Comparison of ENCODE assay signal across 1 cellular context in the genomic region with DNA sequence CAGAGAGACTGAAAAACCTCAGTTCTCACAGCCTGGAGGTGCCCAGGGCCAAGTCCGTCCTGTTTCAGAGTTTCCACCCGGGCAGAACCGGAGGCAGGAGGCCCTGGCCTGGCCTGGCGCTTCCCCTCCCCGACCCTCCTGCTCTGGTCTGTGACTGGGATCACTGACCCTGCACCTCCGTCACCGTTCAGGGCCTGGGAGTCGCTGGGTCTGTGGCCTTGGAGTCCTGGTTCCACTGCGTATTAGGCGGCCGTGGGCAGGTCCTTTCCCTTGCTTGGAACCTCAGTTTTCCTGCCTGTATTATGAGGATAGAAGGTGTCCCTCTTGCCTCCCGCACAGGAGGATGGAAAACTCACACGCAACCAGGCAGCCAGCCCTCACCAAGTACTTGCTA.
TF ChIP-seq lines count a peak whose summit lies in the region.

No MANE protein-coding gene starts in this region.

TF ChIP-seq in HepG2, 621 proteins besides CTCF, POLR2A, EP300 and RAD21 (continued from another document and continues in another):
- TF ChIP-seq ZNF674 (CRISPR knock-in tag; IDR thresholded peaks at IDR 0.05; ENCODE audit: low read depth) (no peak), HNF4G (IDR thresholded peaks at IDR 0.05; ENCODE audit: borderline replicate concordance, low read depth, low read length) (no peak), HNF4G (CRISPR knock-in tag; IDR thresholded peaks at IDR 0.05; ENCODE audit: borderline replicate concordance, low read depth) (no peak), NAIF1 (CRISPR knock-in tag; IDR thresholded peaks at IDR 0.05; ENCODE audit: borderline replicate concordance) (no peak), ZSCAN21 (CRISPR knock-in tag; IDR thresholded peaks at IDR 0.05; ENCODE audit: borderline replicate concordance) (no peak), SIN3B (IDR thresholded peaks at IDR 0.05; ENCODE audit: low read length) (no peak), ZNF44 (CRISPR knock-in tag; IDR thresholded peaks at IDR 0.05) (no peak), SALL2 (CRISPR knock-in tag; IDR thresholded peaks at IDR 0.05) (no peak), ZNF432 (CRISPR knock-in tag; IDR thresholded peaks at IDR 0.05; ENCODE audit: borderline replicate concordance) (no peak), ZNF207 (IDR thresholded peaks at IDR 0.05; ENCODE audit: borderline replicate concordance) (no peak), SP4 (CRISPR knock-in tag; IDR thresholded peaks at IDR 0.05) (no peak), MEIS2 (CRISPR knock-in tag; IDR thresholded peaks at IDR 0.05) (0 out of 2 replicates have a peak, but pooled peaks have one; percentile 35), SIN3A (IDR thresholded peaks at IDR 0.05; ENCODE audit: borderline replicate concordance, low read depth, low read length) (no peak), ZFP62 (CRISPR knock-in tag; IDR thresholded peaks at IDR 0.05) (no peak), ZNF430 (CRISPR knock-in tag; IDR thresholded peaks at IDR 0.05) (no peak), ZFP82 (CRISPR knock-in tag; IDR thresholded peaks at IDR 0.05; ENCODE audit: borderline replicate concordance) (0 out of 2 replicates have a peak, but pooled peaks have one; percentile 18), MIER2 (CRISPR knock-in tag; IDR thresholded peaks at IDR 0.05) (no peak), CHD2 (IDR thresholded peaks at IDR 0.05; ENCODE audit: low read depth, low read length) (no peak), ZNF563 (CRISPR knock-in tag; IDR thresholded peaks at IDR 0.05) (no peak), SMARCC2 (IDR thresholded peaks at IDR 0.05) (no peak), KLF13 (CRISPR knock-in tag; IDR thresholded peaks at IDR 0.05) (no peak), TAF1 (CRISPR knock-in tag; IDR thresholded peaks at IDR 0.05) (no peak), TEAD2 (CRISPR knock-in tag; IDR thresholded peaks at IDR 0.05) (no peak), KDM1A (CRISPR knock-in tag; IDR thresholded peaks at IDR 0.05) (no peak)
- TF ChIP-seq, protein P1, sequence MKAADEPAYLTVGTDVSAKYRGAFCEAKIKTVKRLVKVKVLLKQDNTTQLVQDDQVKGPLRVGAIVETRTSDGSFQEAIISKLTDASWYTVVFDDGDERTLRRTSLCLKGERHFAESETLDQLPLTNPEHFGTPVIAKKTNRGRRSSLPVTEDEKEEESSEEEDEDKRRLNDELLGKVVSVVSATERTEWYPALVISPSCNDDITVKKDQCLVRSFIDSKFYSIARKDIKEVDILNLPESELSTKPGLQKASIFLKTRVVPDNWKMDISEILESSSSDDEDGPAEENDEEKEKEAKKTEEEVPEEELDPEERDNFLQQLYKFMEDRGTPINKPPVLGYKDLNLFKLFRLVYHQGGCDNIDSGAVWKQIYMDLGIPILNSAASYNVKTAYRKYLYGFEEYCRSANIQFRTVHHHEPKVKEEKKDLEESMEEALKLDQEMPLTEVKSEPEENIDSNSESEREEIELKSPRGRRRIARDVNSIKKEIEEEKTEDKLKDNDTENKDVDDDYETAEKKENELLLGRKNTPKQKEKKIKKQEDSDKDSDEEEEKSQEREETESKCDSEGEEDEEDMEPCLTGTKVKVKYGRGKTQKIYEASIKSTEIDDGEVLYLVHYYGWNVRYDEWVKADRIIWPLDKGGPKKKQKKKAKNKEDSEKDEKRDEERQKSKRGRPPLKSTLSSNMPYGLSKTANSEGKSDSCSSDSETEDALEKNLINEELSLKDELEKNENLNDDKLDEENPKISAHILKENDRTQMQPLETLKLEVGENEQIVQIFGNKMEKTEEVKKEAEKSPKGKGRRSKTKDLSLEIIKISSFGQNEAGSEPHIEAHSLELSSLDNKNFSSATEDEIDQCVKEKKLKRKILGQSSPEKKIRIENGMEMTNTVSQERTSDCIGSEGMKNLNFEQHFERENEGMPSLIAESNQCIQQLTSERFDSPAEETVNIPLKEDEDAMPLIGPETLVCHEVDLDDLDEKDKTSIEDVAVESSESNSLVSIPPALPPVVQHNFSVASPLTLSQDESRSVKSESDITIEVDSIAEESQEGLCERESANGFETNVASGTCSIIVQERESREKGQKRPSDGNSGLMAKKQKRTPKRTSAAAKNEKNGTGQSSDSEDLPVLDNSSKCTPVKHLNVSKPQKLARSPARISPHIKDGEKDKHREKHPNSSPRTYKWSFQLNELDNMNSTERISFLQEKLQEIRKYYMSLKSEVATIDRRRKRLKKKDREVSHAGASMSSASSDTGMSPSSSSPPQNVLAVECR (CRISPR knock-in tag; IDR thresholded peaks at IDR 0.05; ENCODE audit: borderline replicate concordance), result no peak
- TF ChIP-seq, protein P2, sequence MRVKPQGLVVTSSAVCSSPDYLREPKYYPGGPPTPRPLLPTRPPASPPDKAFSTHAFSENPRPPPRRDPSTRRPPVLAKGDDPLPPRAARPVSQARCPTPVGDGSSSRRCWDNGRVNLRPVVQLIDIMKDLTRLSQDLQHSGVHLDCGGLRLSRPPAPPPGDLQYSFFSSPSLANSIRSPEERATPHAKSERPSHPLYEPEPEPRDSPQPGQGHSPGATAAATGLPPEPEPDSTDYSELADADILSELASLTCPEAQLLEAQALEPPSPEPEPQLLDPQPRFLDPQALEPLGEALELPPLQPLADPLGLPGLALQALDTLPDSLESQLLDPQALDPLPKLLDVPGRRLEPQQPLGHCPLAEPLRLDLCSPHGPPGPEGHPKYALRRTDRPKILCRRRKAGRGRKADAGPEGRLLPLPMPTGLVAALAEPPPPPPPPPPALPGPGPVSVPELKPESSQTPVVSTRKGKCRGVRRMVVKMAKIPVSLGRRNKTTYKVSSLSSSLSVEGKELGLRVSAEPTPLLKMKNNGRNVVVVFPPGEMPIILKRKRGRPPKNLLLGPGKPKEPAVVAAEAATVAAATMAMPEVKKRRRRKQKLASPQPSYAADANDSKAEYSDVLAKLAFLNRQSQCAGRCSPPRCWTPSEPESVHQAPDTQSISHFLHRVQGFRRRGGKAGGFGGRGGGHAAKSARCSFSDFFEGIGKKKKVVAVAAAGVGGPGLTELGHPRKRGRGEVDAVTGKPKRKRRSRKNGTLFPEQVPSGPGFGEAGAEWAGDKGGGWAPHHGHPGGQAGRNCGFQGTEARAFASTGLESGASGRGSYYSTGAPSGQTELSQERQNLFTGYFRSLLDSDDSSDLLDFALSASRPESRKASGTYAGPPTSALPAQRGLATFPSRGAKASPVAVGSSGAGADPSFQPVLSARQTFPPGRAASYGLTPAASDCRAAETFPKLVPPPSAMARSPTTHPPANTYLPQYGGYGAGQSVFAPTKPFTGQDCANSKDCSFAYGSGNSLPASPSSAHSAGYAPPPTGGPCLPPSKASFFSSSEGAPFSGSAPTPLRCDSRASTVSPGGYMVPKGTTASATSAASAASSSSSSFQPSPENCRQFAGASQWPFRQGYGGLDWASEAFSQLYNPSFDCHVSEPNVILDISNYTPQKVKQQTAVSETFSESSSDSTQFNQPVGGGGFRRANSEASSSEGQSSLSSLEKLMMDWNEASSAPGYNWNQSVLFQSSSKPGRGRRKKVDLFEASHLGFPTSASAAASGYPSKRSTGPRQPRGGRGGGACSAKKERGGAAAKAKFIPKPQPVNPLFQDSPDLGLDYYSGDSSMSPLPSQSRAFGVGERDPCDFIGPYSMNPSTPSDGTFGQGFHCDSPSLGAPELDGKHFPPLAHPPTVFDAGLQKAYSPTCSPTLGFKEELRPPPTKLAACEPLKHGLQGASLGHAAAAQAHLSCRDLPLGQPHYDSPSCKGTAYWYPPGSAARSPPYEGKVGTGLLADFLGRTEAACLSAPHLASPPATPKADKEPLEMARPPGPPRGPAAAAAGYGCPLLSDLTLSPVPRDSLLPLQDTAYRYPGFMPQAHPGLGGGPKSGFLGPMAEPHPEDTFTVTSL (CRISPR knock-in tag; IDR thresholded peaks at IDR 0.05; ENCODE audit: borderline replicate concordance), result 0 out of 2 replicates have a peak, but pooled peaks have one; percentile 45
- TF ChIP-seq, protein P3, sequence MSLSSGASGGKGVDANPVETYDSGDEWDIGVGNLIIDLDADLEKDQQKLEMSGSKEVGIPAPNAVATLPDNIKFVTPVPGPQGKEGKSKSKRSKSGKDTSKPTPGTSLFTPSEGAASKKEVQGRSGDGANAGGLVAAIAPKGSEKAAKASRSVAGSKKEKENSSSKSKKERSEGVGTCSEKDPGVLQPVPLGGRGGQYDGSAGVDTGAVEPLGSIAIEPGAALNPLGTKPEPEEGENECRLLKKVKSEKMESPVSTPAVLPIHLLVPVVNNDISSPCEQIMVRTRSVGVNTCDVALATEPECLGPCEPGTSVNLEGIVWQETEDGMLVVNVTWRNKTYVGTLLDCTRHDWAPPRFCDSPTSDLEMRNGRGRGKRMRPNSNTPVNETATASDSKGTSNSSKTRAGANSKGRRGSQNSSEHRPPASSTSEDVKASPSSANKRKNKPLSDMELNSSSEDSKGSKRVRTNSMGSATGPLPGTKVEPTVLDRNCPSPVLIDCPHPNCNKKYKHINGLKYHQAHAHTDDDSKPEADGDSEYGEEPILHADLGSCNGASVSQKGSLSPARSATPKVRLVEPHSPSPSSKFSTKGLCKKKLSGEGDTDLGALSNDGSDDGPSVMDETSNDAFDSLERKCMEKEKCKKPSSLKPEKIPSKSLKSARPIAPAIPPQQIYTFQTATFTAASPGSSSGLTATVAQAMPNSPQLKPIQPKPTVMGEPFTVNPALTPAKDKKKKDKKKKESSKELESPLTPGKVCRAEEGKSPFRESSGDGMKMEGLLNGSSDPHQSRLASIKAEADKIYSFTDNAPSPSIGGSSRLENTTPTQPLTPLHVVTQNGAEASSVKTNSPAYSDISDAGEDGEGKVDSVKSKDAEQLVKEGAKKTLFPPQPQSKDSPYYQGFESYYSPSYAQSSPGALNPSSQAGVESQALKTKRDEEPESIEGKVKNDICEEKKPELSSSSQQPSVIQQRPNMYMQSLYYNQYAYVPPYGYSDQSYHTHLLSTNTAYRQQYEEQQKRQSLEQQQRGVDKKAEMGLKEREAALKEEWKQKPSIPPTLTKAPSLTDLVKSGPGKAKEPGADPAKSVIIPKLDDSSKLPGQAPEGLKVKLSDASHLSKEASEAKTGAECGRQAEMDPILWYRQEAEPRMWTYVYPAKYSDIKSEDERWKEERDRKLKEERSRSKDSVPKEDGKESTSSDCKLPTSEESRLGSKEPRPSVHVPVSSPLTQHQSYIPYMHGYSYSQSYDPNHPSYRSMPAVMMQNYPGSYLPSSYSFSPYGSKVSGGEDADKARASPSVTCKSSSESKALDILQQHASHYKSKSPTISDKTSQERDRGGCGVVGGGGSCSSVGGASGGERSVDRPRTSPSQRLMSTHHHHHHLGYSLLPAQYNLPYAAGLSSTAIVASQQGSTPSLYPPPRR (CRISPR knock-in tag; IDR thresholded peaks at IDR 0.05; ENCODE audit: borderline replicate concordance), result no peak
- TF ChIP-seq, protein P4, sequence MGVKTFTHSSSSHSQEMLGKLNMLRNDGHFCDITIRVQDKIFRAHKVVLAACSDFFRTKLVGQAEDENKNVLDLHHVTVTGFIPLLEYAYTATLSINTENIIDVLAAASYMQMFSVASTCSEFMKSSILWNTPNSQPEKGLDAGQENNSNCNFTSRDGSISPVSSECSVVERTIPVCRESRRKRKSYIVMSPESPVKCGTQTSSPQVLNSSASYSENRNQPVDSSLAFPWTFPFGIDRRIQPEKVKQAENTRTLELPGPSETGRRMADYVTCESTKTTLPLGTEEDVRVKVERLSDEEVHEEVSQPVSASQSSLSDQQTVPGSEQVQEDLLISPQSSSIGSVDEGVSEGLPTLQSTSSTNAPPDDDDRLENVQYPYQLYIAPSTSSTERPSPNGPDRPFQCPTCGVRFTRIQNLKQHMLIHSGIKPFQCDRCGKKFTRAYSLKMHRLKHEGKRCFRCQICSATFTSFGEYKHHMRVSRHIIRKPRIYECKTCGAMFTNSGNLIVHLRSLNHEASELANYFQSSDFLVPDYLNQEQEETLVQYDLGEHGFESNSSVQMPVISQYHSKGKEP (CRISPR knock-in tag; IDR thresholded peaks at IDR 0.05), result no peak
- TF ChIP-seq, protein P5, sequence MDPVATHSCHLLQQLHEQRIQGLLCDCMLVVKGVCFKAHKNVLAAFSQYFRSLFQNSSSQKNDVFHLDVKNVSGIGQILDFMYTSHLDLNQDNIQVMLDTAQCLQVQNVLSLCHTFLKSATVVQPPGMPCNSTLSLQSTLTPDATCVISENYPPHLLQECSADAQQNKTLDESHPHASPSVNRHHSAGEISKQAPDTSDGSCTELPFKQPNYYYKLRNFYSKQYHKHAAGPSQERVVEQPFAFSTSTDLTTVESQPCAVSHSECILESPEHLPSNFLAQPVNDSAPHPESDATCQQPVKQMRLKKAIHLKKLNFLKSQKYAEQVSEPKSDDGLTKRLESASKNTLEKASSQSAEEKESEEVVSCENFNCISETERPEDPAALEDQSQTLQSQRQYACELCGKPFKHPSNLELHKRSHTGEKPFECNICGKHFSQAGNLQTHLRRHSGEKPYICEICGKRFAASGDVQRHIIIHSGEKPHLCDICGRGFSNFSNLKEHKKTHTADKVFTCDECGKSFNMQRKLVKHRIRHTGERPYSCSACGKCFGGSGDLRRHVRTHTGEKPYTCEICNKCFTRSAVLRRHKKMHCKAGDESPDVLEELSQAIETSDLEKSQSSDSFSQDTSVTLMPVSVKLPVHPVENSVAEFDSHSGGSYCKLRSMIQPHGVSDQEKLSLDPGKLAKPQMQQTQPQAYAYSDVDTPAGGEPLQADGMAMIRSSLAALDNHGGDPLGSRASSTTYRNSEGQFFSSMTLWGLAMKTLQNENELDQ (CRISPR knock-in tag; IDR thresholded peaks at IDR 0.05; ENCODE audit: borderline replicate concordance), result no peak
- TF ChIP-seq, protein P6, sequence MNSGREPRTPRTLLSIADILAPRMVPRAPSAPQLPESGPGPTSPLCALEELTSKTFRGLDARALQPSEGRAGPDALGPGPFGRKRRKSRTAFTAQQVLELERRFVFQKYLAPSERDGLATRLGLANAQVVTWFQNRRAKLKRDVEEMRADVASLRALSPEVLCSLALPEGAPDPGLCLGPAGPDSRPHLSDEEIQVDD (CRISPR knock-in tag; IDR thresholded peaks at IDR 0.05; ENCODE audit: borderline replicate concordance), result no peak
- TF ChIP-seq, protein P7, sequence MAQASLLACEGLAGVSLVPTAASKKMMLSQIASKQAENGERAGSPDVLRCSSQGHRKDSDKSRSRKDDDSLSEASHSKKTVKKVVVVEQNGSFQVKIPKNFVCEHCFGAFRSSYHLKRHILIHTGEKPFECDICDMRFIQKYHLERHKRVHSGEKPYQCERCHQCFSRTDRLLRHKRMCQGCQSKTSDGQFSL (CRISPR knock-in tag; IDR thresholded peaks at IDR 0.05), result no peak
- TF ChIP-seq, protein P8, sequence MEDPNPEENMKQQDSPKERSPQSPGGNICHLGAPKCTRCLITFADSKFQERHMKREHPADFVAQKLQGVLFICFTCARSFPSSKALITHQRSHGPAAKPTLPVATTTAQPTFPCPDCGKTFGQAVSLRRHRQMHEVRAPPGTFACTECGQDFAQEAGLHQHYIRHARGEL (CRISPR knock-in tag; IDR thresholded peaks at IDR 0.05), result no peak
- TF ChIP-seq, protein P9, sequence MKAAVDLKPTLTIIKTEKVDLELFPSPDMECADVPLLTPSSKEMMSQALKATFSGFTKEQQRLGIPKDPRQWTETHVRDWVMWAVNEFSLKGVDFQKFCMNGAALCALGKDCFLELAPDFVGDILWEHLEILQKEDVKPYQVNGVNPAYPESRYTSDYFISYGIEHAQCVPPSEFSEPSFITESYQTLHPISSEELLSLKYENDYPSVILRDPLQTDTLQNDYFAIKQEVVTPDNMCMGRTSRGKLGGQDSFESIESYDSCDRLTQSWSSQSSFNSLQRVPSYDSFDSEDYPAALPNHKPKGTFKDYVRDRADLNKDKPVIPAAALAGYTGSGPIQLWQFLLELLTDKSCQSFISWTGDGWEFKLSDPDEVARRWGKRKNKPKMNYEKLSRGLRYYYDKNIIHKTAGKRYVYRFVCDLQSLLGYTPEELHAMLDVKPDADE (CRISPR knock-in tag; IDR thresholded peaks at IDR 0.05), result no peak
- TF ChIP-seq, protein P10, sequence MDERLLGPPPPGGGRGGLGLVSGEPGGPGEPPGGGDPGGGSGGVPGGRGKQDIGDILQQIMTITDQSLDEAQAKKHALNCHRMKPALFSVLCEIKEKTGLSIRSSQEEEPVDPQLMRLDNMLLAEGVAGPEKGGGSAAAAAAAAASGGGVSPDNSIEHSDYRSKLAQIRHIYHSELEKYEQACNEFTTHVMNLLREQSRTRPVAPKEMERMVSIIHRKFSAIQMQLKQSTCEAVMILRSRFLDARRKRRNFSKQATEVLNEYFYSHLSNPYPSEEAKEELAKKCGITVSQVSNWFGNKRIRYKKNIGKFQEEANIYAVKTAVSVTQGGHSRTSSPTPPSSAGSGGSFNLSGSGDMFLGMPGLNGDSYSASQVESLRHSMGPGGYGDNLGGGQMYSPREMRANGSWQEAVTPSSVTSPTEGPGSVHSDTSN (CRISPR knock-in tag; IDR thresholded peaks at IDR 0.05), result no peak
